In the genomic region with DNA sequence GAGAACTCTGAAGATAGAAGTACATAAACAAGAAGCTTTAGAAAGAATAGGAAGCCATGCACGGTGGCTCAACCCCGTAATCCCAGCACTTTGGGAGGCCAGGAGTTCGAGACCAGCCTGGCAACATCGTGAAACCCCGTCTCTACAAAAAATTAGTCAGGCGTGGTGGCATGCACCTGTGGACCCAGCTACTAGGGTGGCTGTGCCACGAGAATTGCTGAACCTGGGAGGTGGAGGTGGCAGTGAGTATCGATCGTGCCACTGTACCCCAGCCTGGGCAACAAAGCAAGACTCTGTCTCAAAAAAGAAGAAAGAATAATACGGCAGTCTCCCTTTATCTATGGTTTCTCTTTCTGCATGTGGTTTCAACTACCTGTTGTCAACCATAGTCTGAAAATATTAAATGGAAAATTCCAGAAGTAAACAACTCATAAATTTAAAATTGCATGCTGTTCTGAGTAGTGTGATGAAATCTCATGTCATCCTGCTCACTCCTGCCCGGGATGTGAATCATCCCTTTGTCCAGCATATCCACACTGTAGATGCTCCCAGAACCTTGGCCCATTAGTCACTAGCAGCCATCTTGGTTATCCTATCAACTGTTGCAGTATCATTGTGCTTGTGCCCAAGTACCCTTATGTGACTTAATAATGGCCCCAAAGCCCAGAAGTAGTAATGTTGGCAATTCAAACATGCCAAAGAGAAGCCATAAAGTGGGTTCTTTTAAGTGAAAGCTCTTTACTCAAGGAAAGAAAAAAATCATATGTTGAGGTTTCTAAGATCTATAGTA, we compare ENCODE assay signal across 1 cellular context.
TF ChIP-seq lines count a peak whose summit lies in the region.

No MANE protein-coding gene starts in this region.

TF ChIP-seq in K562, 482 proteins besides CTCF, POLR2A, EP300 and RAD21 (continued from another document and continues in another):
- TF ChIP-seq, protein P1, sequence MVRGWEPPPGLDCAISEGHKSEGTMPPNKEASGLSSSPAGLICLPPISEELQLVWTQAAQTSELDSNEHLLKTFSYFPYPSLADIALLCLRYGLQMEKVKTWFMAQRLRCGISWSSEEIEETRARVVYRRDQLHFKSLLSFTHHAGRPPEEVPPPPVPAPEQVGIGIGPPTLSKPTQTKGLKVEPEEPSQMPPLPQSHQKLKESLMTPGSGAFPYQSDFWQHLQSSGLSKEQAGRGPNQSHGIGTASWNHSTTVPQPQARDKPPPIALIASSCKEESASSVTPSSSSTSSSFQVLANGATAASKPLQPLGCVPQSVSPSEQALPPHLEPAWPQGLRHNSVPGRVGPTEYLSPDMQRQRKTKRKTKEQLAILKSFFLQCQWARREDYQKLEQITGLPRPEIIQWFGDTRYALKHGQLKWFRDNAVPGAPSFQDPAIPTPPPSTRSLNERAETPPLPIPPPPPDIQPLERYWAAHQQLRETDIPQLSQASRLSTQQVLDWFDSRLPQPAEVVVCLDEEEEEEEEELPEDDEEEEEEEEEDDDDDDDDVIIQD (CRISPR knock-in tag; IDR thresholded peaks at IDR 0.05) = no peak
- TF ChIP-seq, protein P2, sequence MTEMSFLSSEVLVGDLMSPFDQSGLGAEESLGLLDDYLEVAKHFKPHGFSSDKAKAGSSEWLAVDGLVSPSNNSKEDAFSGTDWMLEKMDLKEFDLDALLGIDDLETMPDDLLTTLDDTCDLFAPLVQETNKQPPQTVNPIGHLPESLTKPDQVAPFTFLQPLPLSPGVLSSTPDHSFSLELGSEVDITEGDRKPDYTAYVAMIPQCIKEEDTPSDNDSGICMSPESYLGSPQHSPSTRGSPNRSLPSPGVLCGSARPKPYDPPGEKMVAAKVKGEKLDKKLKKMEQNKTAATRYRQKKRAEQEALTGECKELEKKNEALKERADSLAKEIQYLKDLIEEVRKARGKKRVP (CRISPR knock-in tag; IDR thresholded peaks at IDR 0.05) = 0 out of 2 replicates have a peak, but pooled peaks have one; percentile 41
- TF ChIP-seq PHB2 (IDR thresholded peaks at IDR 0.05; ENCODE audit: low read depth) (no peak), HDGF (IDR thresholded peaks at IDR 0.05) (no peak), CREBBP (IDR thresholded peaks at IDR 0.05; ENCODE audit: low read depth, low read length) (no peak), U2AF1 (optimal IDR thresholded peaks at IDR 0.05; ENCODE audit: low read depth, low read length) (no peak), TAF1 (IDR thresholded peaks at IDR 0.05; ENCODE audit: control insufficient read depth, extremely low read depth, insufficient read depth, low read length, severe bottlenecking) (no peak), MECOM (CRISPR knock-in tag; IDR thresholded peaks at IDR 0.05) (peak; percentile 6; the same call in 1 of the 2 replicates), PHTF2 (CRISPR knock-in tag; IDR thresholded peaks at IDR 0.05) (no peak), ZNF23 (CRISPR knock-in tag; IDR thresholded peaks at IDR 0.05) (no peak), CBX1 (IDR thresholded peaks at IDR 0.05; ENCODE audit: low read depth) (no peak), SMAD3 (CRISPR knock-in tag; conservative IDR thresholded peaks at IDR 0.05) (peak; percentile 53; the same call in 1 of the 2 replicates), HDAC1 (IDR thresholded peaks at IDR 0.05) (no peak), PCBP2 (IDR thresholded peaks at IDR 0.05; ENCODE audit: low read depth, low read length, poor library complexity, severe bottlenecking) (no peak), SNIP1 (IDR thresholded peaks at IDR 0.05; ENCODE audit: low read depth) (no peak), TAF7 (tag; IDR thresholded peaks at IDR 0.05) (no peak), MYBL2 (IDR thresholded peaks at IDR 0.05; ENCODE audit: low read depth) (no peak), MYBL2 (CRISPR knock-in tag; IDR thresholded peaks at IDR 0.05; ENCODE audit: borderline replicate concordance) (no peak), ZNF232 (CRISPR knock-in tag; IDR thresholded peaks at IDR 0.05) (no peak), ZNF431 (CRISPR knock-in tag; IDR thresholded peaks at IDR 0.05) (no peak), HNRNPUL1 (IDR thresholded peaks at IDR 0.05; ENCODE audit: low read length) (no peak), PYGO2 (tag; IDR thresholded peaks at IDR 0.05) (peak; percentile 33), ARNT (IDR thresholded peaks at IDR 0.05) (no peak), FOXA3 (CRISPR knock-in tag; conservative IDR thresholded peaks at IDR 0.05 in 1 of 2, IDR thresholded peaks at IDR 0.05 in 1 of 2) (no peak), PPARD (CRISPR knock-in tag; IDR thresholded peaks at IDR 0.05) (no peak), ARHGAP35 (IDR thresholded peaks at IDR 0.05; ENCODE audit: partially characterized antibody) (no peak), PHB (CRISPR knock-in tag; IDR thresholded peaks at IDR 0.05) (no peak), ZNF140 (CRISPR knock-in tag; IDR thresholded peaks at IDR 0.05) (no peak), POLR2B (IDR thresholded peaks at IDR 0.05; ENCODE audit: low read depth, partially characterized antibody) (no peak), TCF3 (CRISPR knock-in tag; IDR thresholded peaks at IDR 0.05) (no peak), ZEB2 (IDR thresholded peaks at IDR 0.05) (no peak), JUN (IDR thresholded peaks at IDR 0.05; ENCODE audit: borderline replicate concordance, low read depth, low read length) (peak; percentile 83; the same call in 1 of the 2 replicates), JUN (CRISPR knock-in tag; IDR thresholded peaks at IDR 0.05; ENCODE audit: borderline replicate concordance) (peak; percentile 72; the same call in 1 of the 2 replicates), C11orf30 (IDR thresholded peaks at IDR 0.05; ENCODE audit: low read depth) (no peak), ZNF143 (CRISPR knock-in tag; IDR thresholded peaks at IDR 0.05) (no peak), ZNF830 (CRISPR knock-in tag; IDR thresholded peaks at IDR 0.05) (no peak)
- TF ChIP-seq, protein P3, sequence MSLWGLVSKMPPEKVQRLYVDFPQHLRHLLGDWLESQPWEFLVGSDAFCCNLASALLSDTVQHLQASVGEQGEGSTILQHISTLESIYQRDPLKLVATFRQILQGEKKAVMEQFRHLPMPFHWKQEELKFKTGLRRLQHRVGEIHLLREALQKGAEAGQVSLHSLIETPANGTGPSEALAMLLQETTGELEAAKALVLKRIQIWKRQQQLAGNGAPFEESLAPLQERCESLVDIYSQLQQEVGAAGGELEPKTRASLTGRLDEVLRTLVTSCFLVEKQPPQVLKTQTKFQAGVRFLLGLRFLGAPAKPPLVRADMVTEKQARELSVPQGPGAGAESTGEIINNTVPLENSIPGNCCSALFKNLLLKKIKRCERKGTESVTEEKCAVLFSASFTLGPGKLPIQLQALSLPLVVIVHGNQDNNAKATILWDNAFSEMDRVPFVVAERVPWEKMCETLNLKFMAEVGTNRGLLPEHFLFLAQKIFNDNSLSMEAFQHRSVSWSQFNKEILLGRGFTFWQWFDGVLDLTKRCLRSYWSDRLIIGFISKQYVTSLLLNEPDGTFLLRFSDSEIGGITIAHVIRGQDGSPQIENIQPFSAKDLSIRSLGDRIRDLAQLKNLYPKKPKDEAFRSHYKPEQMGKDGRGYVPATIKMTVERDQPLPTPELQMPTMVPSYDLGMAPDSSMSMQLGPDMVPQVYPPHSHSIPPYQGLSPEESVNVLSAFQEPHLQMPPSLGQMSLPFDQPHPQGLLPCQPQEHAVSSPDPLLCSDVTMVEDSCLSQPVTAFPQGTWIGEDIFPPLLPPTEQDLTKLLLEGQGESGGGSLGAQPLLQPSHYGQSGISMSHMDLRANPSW (CRISPR knock-in tag; IDR thresholded peaks at IDR 0.05) = no peak
- TF ChIP-seq, protein P4, sequence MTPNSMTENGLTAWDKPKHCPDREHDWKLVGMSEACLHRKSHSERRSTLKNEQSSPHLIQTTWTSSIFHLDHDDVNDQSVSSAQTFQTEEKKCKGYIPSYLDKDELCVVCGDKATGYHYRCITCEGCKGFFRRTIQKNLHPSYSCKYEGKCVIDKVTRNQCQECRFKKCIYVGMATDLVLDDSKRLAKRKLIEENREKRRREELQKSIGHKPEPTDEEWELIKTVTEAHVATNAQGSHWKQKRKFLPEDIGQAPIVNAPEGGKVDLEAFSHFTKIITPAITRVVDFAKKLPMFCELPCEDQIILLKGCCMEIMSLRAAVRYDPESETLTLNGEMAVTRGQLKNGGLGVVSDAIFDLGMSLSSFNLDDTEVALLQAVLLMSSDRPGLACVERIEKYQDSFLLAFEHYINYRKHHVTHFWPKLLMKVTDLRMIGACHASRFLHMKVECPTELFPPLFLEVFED (CRISPR knock-in tag; conservative IDR thresholded peaks at IDR 0.05) = peak; percentile 91
- TF ChIP-seq, protein P5, sequence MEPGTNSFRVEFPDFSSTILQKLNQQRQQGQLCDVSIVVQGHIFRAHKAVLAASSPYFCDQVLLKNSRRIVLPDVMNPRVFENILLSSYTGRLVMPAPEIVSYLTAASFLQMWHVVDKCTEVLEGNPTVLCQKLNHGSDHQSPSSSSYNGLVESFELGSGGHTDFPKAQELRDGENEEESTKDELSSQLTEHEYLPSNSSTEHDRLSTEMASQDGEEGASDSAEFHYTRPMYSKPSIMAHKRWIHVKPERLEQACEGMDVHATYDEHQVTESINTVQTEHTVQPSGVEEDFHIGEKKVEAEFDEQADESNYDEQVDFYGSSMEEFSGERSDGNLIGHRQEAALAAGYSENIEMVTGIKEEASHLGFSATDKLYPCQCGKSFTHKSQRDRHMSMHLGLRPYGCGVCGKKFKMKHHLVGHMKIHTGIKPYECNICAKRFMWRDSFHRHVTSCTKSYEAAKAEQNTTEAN (CRISPR knock-in tag; IDR thresholded peaks at IDR 0.05) = no peak
- TF ChIP-seq, protein P6, sequence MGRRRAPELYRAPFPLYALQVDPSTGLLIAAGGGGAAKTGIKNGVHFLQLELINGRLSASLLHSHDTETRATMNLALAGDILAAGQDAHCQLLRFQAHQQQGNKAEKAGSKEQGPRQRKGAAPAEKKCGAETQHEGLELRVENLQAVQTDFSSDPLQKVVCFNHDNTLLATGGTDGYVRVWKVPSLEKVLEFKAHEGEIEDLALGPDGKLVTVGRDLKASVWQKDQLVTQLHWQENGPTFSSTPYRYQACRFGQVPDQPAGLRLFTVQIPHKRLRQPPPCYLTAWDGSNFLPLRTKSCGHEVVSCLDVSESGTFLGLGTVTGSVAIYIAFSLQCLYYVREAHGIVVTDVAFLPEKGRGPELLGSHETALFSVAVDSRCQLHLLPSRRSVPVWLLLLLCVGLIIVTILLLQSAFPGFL (CRISPR knock-in tag; IDR thresholded peaks at IDR 0.05) = no peak
- TF ChIP-seq, protein P7, sequence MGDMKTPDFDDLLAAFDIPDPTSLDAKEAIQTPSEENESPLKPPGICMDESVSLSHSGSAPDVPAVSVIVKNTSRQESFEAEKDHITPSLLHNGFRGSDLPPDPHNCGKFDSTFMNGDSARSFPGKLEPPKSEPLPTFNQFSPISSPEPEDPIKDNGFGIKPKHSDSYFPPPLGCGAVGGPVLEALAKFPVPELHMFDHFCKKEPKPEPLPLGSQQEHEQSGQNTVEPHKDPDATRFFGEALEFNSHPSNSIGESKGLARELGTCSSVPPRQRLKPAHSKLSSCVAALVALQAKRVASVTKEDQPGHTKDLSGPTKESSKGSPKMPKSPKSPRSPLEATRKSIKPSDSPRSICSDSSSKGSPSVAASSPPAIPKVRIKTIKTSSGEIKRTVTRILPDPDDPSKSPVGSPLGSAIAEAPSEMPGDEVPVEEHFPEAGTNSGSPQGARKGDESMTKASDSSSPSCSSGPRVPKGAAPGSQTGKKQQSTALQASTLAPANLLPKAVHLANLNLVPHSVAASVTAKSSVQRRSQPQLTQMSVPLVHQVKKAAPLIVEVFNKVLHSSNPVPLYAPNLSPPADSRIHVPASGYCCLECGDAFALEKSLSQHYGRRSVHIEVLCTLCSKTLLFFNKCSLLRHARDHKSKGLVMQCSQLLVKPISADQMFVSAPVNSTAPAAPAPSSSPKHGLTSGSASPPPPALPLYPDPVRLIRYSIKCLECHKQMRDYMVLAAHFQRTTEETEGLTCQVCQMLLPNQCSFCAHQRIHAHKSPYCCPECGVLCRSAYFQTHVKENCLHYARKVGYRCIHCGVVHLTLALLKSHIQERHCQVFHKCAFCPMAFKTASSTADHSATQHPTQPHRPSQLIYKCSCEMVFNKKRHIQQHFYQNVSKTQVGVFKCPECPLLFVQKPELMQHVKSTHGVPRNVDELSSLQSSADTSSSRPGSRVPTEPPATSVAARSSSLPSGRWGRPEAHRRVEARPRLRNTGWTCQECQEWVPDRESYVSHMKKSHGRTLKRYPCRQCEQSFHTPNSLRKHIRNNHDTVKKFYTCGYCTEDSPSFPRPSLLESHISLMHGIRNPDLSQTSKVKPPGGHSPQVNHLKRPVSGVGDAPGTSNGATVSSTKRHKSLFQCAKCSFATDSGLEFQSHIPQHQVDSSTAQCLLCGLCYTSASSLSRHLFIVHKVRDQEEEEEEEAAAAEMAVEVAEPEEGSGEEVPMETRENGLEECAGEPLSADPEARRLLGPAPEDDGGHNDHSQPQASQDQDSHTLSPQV (IDR thresholded peaks at IDR 0.05) = peak; percentile 91
- TF ChIP-seq, protein P8, sequence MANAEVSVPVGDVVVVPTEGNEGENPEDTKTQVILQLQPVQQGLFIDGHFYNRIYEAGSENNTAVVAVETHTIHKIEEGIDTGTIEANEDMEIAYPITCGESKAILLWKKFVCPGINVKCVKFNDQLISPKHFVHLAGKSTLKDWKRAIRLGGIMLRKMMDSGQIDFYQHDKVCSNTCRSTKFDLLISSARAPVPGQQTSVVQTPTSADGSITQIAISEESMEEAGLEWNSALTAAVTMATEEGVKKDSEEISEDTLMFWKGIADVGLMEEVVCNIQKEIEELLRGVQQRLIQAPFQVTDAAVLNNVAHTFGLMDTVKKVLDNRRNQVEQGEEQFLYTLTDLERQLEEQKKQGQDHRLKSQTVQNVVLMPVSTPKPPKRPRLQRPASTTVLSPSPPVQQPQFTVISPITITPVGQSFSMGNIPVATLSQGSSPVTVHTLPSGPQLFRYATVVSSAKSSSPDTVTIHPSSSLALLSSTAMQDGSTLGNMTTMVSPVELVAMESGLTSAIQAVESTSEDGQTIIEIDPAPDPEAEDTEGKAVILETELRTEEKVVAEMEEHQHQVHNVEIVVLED (CRISPR knock-in tag; IDR thresholded peaks at IDR 0.05) = no peak
- TF ChIP-seq, protein P9, sequence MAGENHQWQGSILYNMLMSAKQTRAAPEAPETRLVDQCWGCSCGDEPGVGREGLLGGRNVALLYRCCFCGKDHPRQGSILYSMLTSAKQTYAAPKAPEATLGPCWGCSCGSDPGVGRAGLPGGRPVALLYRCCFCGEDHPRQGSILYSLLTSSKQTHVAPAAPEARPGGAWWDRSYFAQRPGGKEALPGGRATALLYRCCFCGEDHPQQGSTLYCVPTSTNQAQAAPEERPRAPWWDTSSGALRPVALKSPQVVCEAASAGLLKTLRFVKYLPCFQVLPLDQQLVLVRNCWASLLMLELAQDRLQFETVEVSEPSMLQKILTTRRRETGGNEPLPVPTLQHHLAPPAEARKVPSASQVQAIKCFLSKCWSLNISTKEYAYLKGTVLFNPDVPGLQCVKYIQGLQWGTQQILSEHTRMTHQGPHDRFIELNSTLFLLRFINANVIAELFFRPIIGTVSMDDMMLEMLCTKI (IDR thresholded peaks at IDR 0.05; ENCODE audit: partially characterized antibody) = no peak
- TF ChIP-seq, protein P10, sequence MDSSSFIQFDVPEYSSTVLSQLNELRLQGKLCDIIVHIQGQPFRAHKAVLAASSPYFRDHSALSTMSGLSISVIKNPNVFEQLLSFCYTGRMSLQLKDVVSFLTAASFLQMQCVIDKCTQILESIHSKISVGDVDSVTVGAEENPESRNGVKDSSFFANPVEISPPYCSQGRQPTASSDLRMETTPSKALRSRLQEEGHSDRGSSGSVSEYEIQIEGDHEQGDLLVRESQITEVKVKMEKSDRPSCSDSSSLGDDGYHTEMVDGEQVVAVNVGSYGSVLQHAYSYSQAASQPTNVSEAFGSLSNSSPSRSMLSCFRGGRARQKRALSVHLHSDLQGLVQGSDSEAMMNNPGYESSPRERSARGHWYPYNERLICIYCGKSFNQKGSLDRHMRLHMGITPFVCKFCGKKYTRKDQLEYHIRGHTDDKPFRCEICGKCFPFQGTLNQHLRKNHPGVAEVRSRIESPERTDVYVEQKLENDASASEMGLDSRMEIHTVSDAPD (CRISPR knock-in tag; IDR thresholded peaks at IDR 0.05) = peak; percentile 5; the same call in 1 of the 2 replicates
